17 cellular contexts compared by ENCODE assay signal in the genomic region with DNA sequence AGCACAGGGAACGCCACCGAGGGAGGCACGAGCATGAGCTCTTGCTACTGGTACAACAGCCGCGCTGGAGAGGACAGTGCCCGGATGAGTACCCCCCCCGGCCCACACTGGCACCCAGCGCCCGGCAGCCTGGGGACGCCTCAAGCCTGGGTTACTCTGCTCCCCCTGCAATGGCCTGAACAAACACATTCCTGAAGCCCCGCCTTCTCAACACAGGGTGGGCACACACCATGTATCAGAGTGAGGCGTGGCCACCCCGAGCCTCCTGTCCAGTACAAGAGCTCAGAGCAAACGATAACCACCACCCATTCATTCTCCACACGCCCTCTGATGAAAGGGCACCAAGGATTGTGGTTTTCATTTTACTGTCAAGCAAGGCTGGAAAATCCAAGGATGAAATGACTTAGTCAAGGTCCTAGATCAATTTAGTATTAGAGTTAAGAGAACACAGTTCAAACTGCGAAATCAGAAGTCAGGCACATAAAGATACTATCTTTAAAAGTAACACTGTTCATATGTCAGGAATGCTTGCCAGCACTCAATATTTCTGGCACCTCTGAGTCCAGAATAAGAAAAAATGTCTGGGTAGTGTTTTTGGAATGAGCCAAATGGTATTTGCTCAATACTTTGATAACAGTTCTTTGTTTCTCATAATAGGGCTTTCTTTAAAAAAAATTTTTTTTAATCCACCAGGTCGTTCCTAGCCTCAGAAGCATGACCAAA. TPM values are rescaled to one million over a fixed set of nuclear protein-coding genes. Genes with fewer than 3 reads are reported as not detected.
DNase-seq lines count a peak whose midpoint lies in the region; ATAC-seq and TF ChIP-seq lines count a peak whose summit lies in the region.
"Had no signal": no experiment of that assay in that cellular context is flagged by ENCODE, and none has a peak within 500 bp of the region (broad histone marks: within the 10 kb centered on the region; RNA-seq: fewer than 3 reads in every experiment).

No MANE protein-coding gene starts in this region.

- no peaks in the 10 kb centered on the region for H3K79me1 ChIP-seq in H9 (ENCODE audit: insufficient read depth, low read depth, low read length, poor library complexity, severe bottlenecking)

- no peak for DNase-seq in H9
- DNase-seq in body of pancreas, result no peak
- DNase-seq in neural crest cell (ENCODE audit: low read depth, low spot score), result no peak
- no peak for DNase-seq in NCI-H526 (lab: John Stamatoyannopoulos, UW)
- DNase-seq in NCI-H82 (lab: John Stamatoyannopoulos, UW), result no peak
- DNase-seq in naive thymus-derived CD4-positive, alpha-beta T cell, result no peak
- DNase-seq: activated CD4-positive, alpha-beta T cell treated with anti-CD3 and anti-CD28 coated beads for 4 hours; activated naive CD8-positive, alpha-beta T cell treated with anti-CD3 and anti-CD28 coated beads for 36 hours; CD4-positive, alpha-beta memory T cell; Kasumi-1; NCI-H1105 treated with DMSO at 0.1 percent for 48 hours; NCI-H2107; NCI-H510A treated with DMSO at 0.1 percent for 48 hours; stimulated activated naive B cell treated with anti-CD40 and anti-IgM and Interleukin-4, amounts not matched to agents 10 μg/mL and 1 μg/mL and 100 μg/mL, for 72 hours; T-cell; testis had no signal

- H3K14ac ChIP-seq in H9 (ENCODE audit: insufficient read depth, low read length), result no peak overlapping the region

- H2BK12ac ChIP-seq in H9 (ENCODE audit: insufficient read length, low read depth, low read length), result no peak overlapping the region

- H2BK120ac ChIP-seq in H9 (ENCODE audit: low read depth, low read length, poor library complexity, severe bottlenecking), result no peak overlapping the region

- no peak overlapping the region for H2AK5ac ChIP-seq in H9 (ENCODE audit: insufficient read length, low read length)

- no peaks in the 10 kb centered on the region for H3K27me3 ChIP-seq in BLaER1 treated with 17β-estradiol and CSF1 and Interleukin-3, amounts not matched to agents 10 nM and 100 nM
- H3K27me3 ChIP-seq in H9 (ENCODE audit: insufficient read depth, low read length) (no peaks in the 10 kb centered on the region), body of pancreas (no peaks in the 10 kb centered on the region)
- H3K27me3 ChIP-seq in naive thymus-derived CD4-positive, alpha-beta T cell (ENCODE audit: control insufficient read depth in 2 of 2, insufficient read depth in 2 of 2, low read length in 2 of 2), result no peaks in the 10 kb centered on the region
- H3K27me3 ChIP-seq: testis had no signal

- H3K4me1 Mint-ChIP-seq in H9, result no peaks in the 10 kb centered on the region; a peak in 1 of 4 replicates
- H3K4me1 Mint-ChIP-seq in neural crest cell, result peaks cover 26% of the 10 kb centered on the region
- H3K4me1 Mint-ChIP-seq in naive thymus-derived CD4-positive, alpha-beta T cell, result peaks cover 3 to 41% (median 28%) of the 10 kb centered on the region in 7 donors

- no peak for TF ChIP-seq POLR2A in body of pancreas (IDR thresholded peaks at IDR 0.05)

- H3K4me2 ChIP-seq in BLaER1 treated with 17β-estradiol and CSF1 and Interleukin-3, amounts not matched to agents 10 nM and 100 nM, result peak overlapping the region in 6 of 11 experiments; percentile 9 to 59 (median 46); a peak in 10 of 22 replicates
- H3K4me2 ChIP-seq in H9 (ENCODE audit: insufficient read depth, insufficient read length, low read length), result no peak overlapping the region

- peaks cover 23 to 43% (median 35%) of the 10 kb centered on the region in 10 experiments for H3K4me1 ChIP-seq in BLaER1 treated with 17β-estradiol and CSF1 and Interleukin-3, amounts not matched to agents 10 nM and 100 nM
- H3K4me1 ChIP-seq in H9 (ENCODE audit: insufficient read depth, low read length) (no peaks in the 10 kb centered on the region), body of pancreas (peaks cover 30% of the 10 kb centered on the region)
- no peaks in the 10 kb centered on the region for H3K4me1 ChIP-seq in naive thymus-derived CD4-positive, alpha-beta T cell (ENCODE audit: control insufficient read depth in 2 of 2, insufficient read depth in 2 of 2, low read length in 2 of 2)

- no peak overlapping the region for H3K18ac ChIP-seq in H9 (ENCODE audit: insufficient read length, low read depth, low read length)

- WGBS in H9 (ENCODE audit: extremely low coverage, insufficient read length, low lambda C conversion rate), result no CpG with 5 or more reads among the region's 17 CpGs
- WGBS in body of pancreas, 2 donors, result 54 to 72% methylated on average over 16 to 17 of the region's 17 CpGs

- no peak overlapping the region for H2BK15ac ChIP-seq in H9 (ENCODE audit: low read depth, low read length)

- no peak overlapping the region for H2AFZ ChIP-seq in H9 (ENCODE audit: low read length)

- H3K4me3 Mint-ChIP-seq in H9 (no peak overlapping the region; a peak in 1 of 5 replicates), neural crest cell (no peak overlapping the region)
- H3K4me3 Mint-ChIP-seq in naive thymus-derived CD4-positive, alpha-beta T cell, result no peak overlapping the region
- H3K4me3 Mint-ChIP-seq: activated naive CD8-positive, alpha-beta T cell treated with anti-CD3 and anti-CD28 coated beads for 36 hours; CD4-positive, alpha-beta memory T cell; stimulated activated naive B cell treated with anti-CD40 and anti-IgM and Interleukin-4, amounts not matched to agents 10 μg/mL and 1 μg/mL and 100 μg/mL, for 72 hours; T-cell had no signal

- H3K27ac Mint-ChIP-seq in H9, result peak overlapping the region in 2 of 3 experiments; percentile 81 to 86; a peak in 2 of 7 replicates
- peak overlapping the region; percentile 5 for H3K27ac Mint-ChIP-seq in neural crest cell (ENCODE audit: unreplicated experiment)
- H3K27ac Mint-ChIP-seq in naive thymus-derived CD4-positive, alpha-beta T cell, result peak overlapping the region in 1 of 9 donors; percentile 73
- H3K27ac Mint-ChIP-seq: activated naive CD8-positive, alpha-beta T cell treated with anti-CD3 and anti-CD28 coated beads for 36 hours; stimulated activated naive B cell treated with anti-CD40 and anti-IgM and Interleukin-4, amounts not matched to agents 10 μg/mL and 1 μg/mL and 100 μg/mL, for 72 hours had no signal

- no peaks in the 10 kb centered on the region for H3K27me3 Mint-ChIP-seq in H9 (ENCODE audit: low read depth)
- H3K27me3 Mint-ChIP-seq in neural crest cell (ENCODE audit: low read depth), result no peaks in the 10 kb centered on the region
- no peaks in the 10 kb centered on the region for H3K27me3 Mint-ChIP-seq in naive thymus-derived CD4-positive, alpha-beta T cell
- H3K27me3 Mint-ChIP-seq: activated naive CD8-positive, alpha-beta T cell treated with anti-CD3 and anti-CD28 coated beads for 36 hours; CD4-positive, alpha-beta memory T cell; stimulated activated naive B cell treated with anti-CD40 and anti-IgM and Interleukin-4, amounts not matched to agents 10 μg/mL and 1 μg/mL and 100 μg/mL, for 72 hours; T-cell had no signal

- H3K9me3 Mint-ChIP-seq in H9, result no peaks in the 10 kb centered on the region; a peak in 1 of 5 replicates
- peaks cover 4% of the 10 kb centered on the region for H3K9me3 Mint-ChIP-seq in neural crest cell
- H3K9me3 Mint-ChIP-seq in naive thymus-derived CD4-positive, alpha-beta T cell, result no peaks in the 10 kb centered on the region
- H3K9me3 Mint-ChIP-seq: activated naive CD8-positive, alpha-beta T cell treated with anti-CD3 and anti-CD28 coated beads for 36 hours; CD4-positive, alpha-beta memory T cell; stimulated activated naive B cell treated with anti-CD40 and anti-IgM and Interleukin-4, amounts not matched to agents 10 μg/mL and 1 μg/mL and 100 μg/mL, for 72 hours; T-cell had no signal

- H3K27ac ChIP-seq in BLaER1 treated with 17β-estradiol and CSF1 and Interleukin-3, amounts not matched to agents 10 nM and 100 nM, result no peak overlapping the region
- H3K27ac ChIP-seq in H9 (ENCODE audit: insufficient read length, low read depth, low read length) (no peak overlapping the region), body of pancreas (no peak overlapping the region)
- no peak overlapping the region for H3K27ac ChIP-seq in naive thymus-derived CD4-positive, alpha-beta T cell (ENCODE audit: low read depth, low read length)
- H3K27ac ChIP-seq: testis had no signal

- intact Hi-C loops in body of pancreas (cut with DNase I), result no loop called here
- intact Hi-C loops in naive thymus-derived CD4-positive, alpha-beta T cell (cut with micrococcal nuclease), result no loop called here

- no peak overlapping the region for H3K4me3 ChIP-seq in BLaER1 treated with 17β-estradiol and CSF1 and Interleukin-3, amounts not matched to agents 10 nM and 100 nM
- no peak overlapping the region for H3K4me3 ChIP-seq in body of pancreas
- H3K4me3 ChIP-seq in naive thymus-derived CD4-positive, alpha-beta T cell (ENCODE audit: low read length), result no peak overlapping the region
- H3K4me3 ChIP-seq: testis had no signal

- H4K20me1 ChIP-seq in BLaER1 treated with 17β-estradiol and CSF1 and Interleukin-3, amounts not matched to agents 10 nM and 100 nM, result peaks cover 57 to 99% (median 84%) of the 10 kb centered on the region in 11 experiments
- no peaks in the 10 kb centered on the region for H4K20me1 ChIP-seq in H9 (ENCODE audit: control insufficient read depth, insufficient read depth, insufficient read length)

- H3K56ac ChIP-seq in H9 (ENCODE audit: insufficient read length, low read depth, low read length), result no peak overlapping the region

- no peak overlapping the region for H2BK20ac ChIP-seq in H9 (ENCODE audit: low read depth, low read length, poor library complexity, severe bottlenecking)

- H3K79me2 ChIP-seq in H9 (ENCODE audit: insufficient read depth, low read length), result peaks cover 4% of the 10 kb centered on the region; the same call in 1 of the 2 replicates

- H3K9ac ChIP-seq in BLaER1 treated with 17β-estradiol and CSF1 and Interleukin-3, amounts not matched to agents 10 nM and 100 nM, result no peak overlapping the region
- H3K9ac ChIP-seq in H9 (ENCODE audit: extremely low read depth, insufficient read length, low read length), result no peak overlapping the region

- H3T11ph ChIP-seq in H9 (ENCODE audit: low read length), result no peak overlapping the region

- H3K4ac ChIP-seq in H9 (ENCODE audit: low read depth, low read length), result no peak overlapping the region

- peak; percentile 18 for ATAC-seq in body of pancreas
- no peak for ATAC-seq in naive thymus-derived CD4-positive, alpha-beta T cell
- ATAC-seq: stimulated activated naive B cell treated with anti-CD40 and anti-IgM and Interleukin-4, amounts not matched to agents 10 μg/mL and 1 μg/mL and 100 μg/mL, for 72 hours; T-cell had no signal

- H3K9me3 ChIP-seq in BLaER1 treated with 17β-estradiol and CSF1 and Interleukin-3, amounts not matched to agents 10 nM and 100 nM (replicated peaks in 1 of 11), result 0 out of 22 replicates have a peak, but pooled peaks cover 0 to 4% (median 0%) of the 10 kb centered on the region in 11 experiments
- H3K9me3 ChIP-seq in H9 (ENCODE audit: control insufficient read depth, low read depth, low read length) (no peaks in the 10 kb centered on the region), body of pancreas (no peaks in the 10 kb centered on the region)
- no peaks in the 10 kb centered on the region for H3K9me3 ChIP-seq in naive thymus-derived CD4-positive, alpha-beta T cell (ENCODE audit: control insufficient read depth in 2 of 3, low read length in 3 of 3)
- H3K9me3 ChIP-seq: testis had no signal

- no peak overlapping the region for H2BK5ac ChIP-seq in H9 (ENCODE audit: insufficient read length, low read length)

- TF ChIP-seq CTCF in H9 (conservative IDR thresholded peaks at IDR 0.05) (no peak), body of pancreas (IDR thresholded peaks at IDR 0.05) (no peak), neural crest cell (conservative IDR thresholded peaks at IDR 0.05) (no peak)

- peaks cover 26 to 67% (median 40%) of the 10 kb centered on the region in 3 experiments for H3K36me3 Mint-ChIP-seq in H9 (ENCODE audit: insufficient read depth in 1 of 3, low read depth in 3 of 3)
- H3K36me3 Mint-ChIP-seq in neural crest cell (ENCODE audit: low read depth), result peaks cover 24% of the 10 kb centered on the region
- peaks cover 7 to 46% (median 23%) of the 10 kb centered on the region in 5 donors for H3K36me3 Mint-ChIP-seq in naive thymus-derived CD4-positive, alpha-beta T cell

- no peak overlapping the region for H4K8ac ChIP-seq in H9 (replicated peaks; ENCODE audit: insufficient read length, low read depth, low read length)

- H3K23me2 ChIP-seq in H9 (ENCODE audit: insufficient read length, low read depth, low read length, poor library complexity, severe bottlenecking), result no peaks in the 10 kb centered on the region

- CTCF ChIA-PET in naive thymus-derived CD4-positive, alpha-beta T cell (lab: Charles Lee), result interaction anchor here (1.2 kb wide), 1 partner anchor 13 kb away, joined by 4 read pairs; no protein-coding TSS in a partner anchor

- POLR2A ChIA-PET in naive thymus-derived CD4-positive, alpha-beta T cell (lab: Charles Lee), result no interaction called here

- H4K5ac ChIP-seq in H9 (ENCODE audit: insufficient read length, low read depth, low read length), result no peak overlapping the region

- H3K36me3 ChIP-seq in BLaER1 treated with 17β-estradiol and CSF1 and Interleukin-3, amounts not matched to agents 10 nM and 100 nM, result peaks cover 78 to 98% (median 89%) of the 10 kb centered on the region in 11 experiments
- no peaks in the 10 kb centered on the region for H3K36me3 ChIP-seq in body of pancreas (replicated peaks in 1 of 2; ENCODE audit: insufficient read depth in 1 of 2, low read depth in 2 of 2)
- H3K36me3 ChIP-seq in naive thymus-derived CD4-positive, alpha-beta T cell (ENCODE audit: control insufficient read depth in 2 of 3, insufficient read depth in 3 of 3, low read length in 3 of 3), result peaks cover 0 to 60% (median 5%) of the 10 kb centered on the region in 3 experiments

- no peak overlapping the region for H3K23ac ChIP-seq in H9 (ENCODE audit: insufficient read length, low read depth, low read length)

- no peak overlapping the region for H4K91ac ChIP-seq in H9 (ENCODE audit: insufficient read length, low read depth, low read length)

RNA-seq across cellular contexts. Expression of gene UBE2G2, which starts 22.0 kb away (rescaled TPM):
- 106 and 121 TPM in 2 replicates for total RNA-seq in H9 (2021)
- total RNA-seq in body of pancreas, result 10 to 100 TPM; 61.7 to 64.3 TPM
- total RNA-seq in neural crest cell, result 108 and 111 TPM in 2 replicates
- total RNA-seq in naive thymus-derived CD4-positive, alpha-beta T cell, result 100 to 1,000 TPM; 108 to 150 (median 129) TPM
- 10 to 100 TPM; 50.7 to 65.8 TPM for polyA plus RNA-seq in naive thymus-derived CD4-positive, alpha-beta T cell

RNA-seq across cellular contexts. Expression of gene SUMO3, which starts 38.3 kb away (rescaled TPM):
- total RNA-seq in H9 (2021) (82.9 and 85.7 TPM in 2 replicates), body of pancreas (10 to 100 TPM; 20.4 to 33.2 TPM), neural crest cell (92.1 and 97.7 TPM in 2 replicates)
- 10 to 100 TPM; 46.9 to 91.7 (median 70.2) TPM for total RNA-seq in naive thymus-derived CD4-positive, alpha-beta T cell
- polyA plus RNA-seq in naive thymus-derived CD4-positive, alpha-beta T cell, result 10 to 100 TPM; 85.1 to 88.9 TPM
